Comparison of ENCODE assay signal across 8 cellular contexts in genomic region chr7:130896051-130896881, GRCh38.
DNase-seq lines count a peak whose midpoint lies in the region; ATAC-seq and TF ChIP-seq lines count a peak whose summit lies in the region.

No MANE protein-coding gene starts in this region.

- peak in 1 of 2 donors; percentile 61 for DNase-seq in cardiac muscle cell (ENCODE audit: low read depth in 1 of 2, low spot score in 1 of 2)
- no peak for DNase-seq in cardiac septum (ENCODE audit: low spot score)
- DNase-seq in activated CD8-positive, alpha-beta memory T cell treated with anti-CD3 and anti-CD28 coated beads, Interleukin-2, amount 10 ng/mL, durations not matched to agents 7 days and 5 days = no peak
- DNase-seq in upper lobe of right lung = no peak
- DNase-seq in occipital lobe (lab: John Stamatoyannopoulos, UW) = no peak
- no peak for DNase-seq in dedifferentiated amniotic fluid mesenchymal stem cell (ENCODE audit: extremely low spot score)

- H3K4me1 ChIP-seq in cardiac muscle cell (ENCODE audit: low read depth) (no peaks in the 10 kb centered on the region), iPS-15b (ENCODE audit: control insufficient read depth, insufficient read depth, low read length) (peaks cover 23% of the 10 kb centered on the region), upper lobe of right lung (peaks cover 74% of the 10 kb centered on the region)

- CTCF ChIA-PET in activated CD8-positive, alpha-beta memory T cell treated with anti-CD3 and anti-CD28 coated beads, Interleukin-2, amount 10 ng/mL, durations not matched to agents 7 days and 5 days (lab: Charles Lee) = interaction anchor here (0.6 to 4.9 kb wide), 56 partner anchors 8 to 551 kb away, joined by 3 to 53 read pairs (median 6); no protein-coding TSS in a partner anchor

- H3K9ac ChIP-seq in iPS-15b (ENCODE audit: low read depth, low read length) = peak overlapping the region; percentile 49

- H3K9me3 Mint-ChIP-seq in activated CD8-positive, alpha-beta memory T cell treated with anti-CD3 and anti-CD28 coated beads, Interleukin-2, amount 10 ng/mL, durations not matched to agents 7 days and 5 days (ENCODE audit: low read depth) = no peaks in the 10 kb centered on the region

- TF ChIP-seq CTCF in cardiac muscle cell (IDR thresholded peaks at IDR 0.05; ENCODE audit: low read depth, low read length) = peak; percentile 52
- TF ChIP-seq CTCF in upper lobe of right lung (IDR thresholded peaks at IDR 0.05) = no peak

- ATAC-seq in activated CD8-positive, alpha-beta memory T cell treated with anti-CD3 and anti-CD28 coated beads, Interleukin-2, amount 10 ng/mL, durations not matched to agents 7 days and 5 days = no peak
- ATAC-seq in upper lobe of right lung (no peak), GM19324 (IDR thresholded peaks at IDR 0.05; ENCODE audit: low FRiP score, unreplicated experiment) (no peak)

- H3K4me3 Mint-ChIP-seq in activated CD8-positive, alpha-beta memory T cell treated with anti-CD3 and anti-CD28 coated beads, Interleukin-2, amount 10 ng/mL, durations not matched to agents 7 days and 5 days = no peak overlapping the region

- no peak overlapping the region for H3K27ac ChIP-seq in cardiac muscle cell
- H3K27ac ChIP-seq in upper lobe of right lung = peak overlapping the region; percentile 37

- H3K4me3 ChIP-seq in cardiac muscle cell = no peak overlapping the region
- no peak overlapping the region for H3K4me3 ChIP-seq in iPS-15b (ENCODE audit: low read depth, low read length)
- H3K4me3 ChIP-seq in upper lobe of right lung = no peak overlapping the region

- no peaks in the 10 kb centered on the region for H3K27me3 Mint-ChIP-seq in activated CD8-positive, alpha-beta memory T cell treated with anti-CD3 and anti-CD28 coated beads, Interleukin-2, amount 10 ng/mL, durations not matched to agents 7 days and 5 days

- H3K36me3 ChIP-seq in cardiac muscle cell (no peaks in the 10 kb centered on the region), iPS-15b (ENCODE audit: control insufficient read depth, insufficient read depth, low read length) (no peaks in the 10 kb centered on the region), upper lobe of right lung (peaks cover 56% of the 10 kb centered on the region)

- no peaks in the 10 kb centered on the region for H3K27me3 ChIP-seq in cardiac muscle cell
- H3K27me3 ChIP-seq in iPS-15b (ENCODE audit: control insufficient read depth, insufficient read depth, low read length) = no peaks in the 10 kb centered on the region
- no peaks in the 10 kb centered on the region for H3K27me3 ChIP-seq in upper lobe of right lung

- H3K36me3 Mint-ChIP-seq in activated CD8-positive, alpha-beta memory T cell treated with anti-CD3 and anti-CD28 coated beads, Interleukin-2, amount 10 ng/mL, durations not matched to agents 7 days and 5 days = peaks cover 53% of the 10 kb centered on the region

- H3K27ac Mint-ChIP-seq in activated CD8-positive, alpha-beta memory T cell treated with anti-CD3 and anti-CD28 coated beads, Interleukin-2, amount 10 ng/mL, durations not matched to agents 7 days and 5 days = peak overlapping the region; percentile 74

- H3K9me3 ChIP-seq in cardiac muscle cell (ENCODE audit: low read depth) = no peaks in the 10 kb centered on the region
- no peaks in the 10 kb centered on the region for H3K9me3 ChIP-seq in iPS-15b (ENCODE audit: control insufficient read depth, insufficient read depth, low read length)
- no peaks in the 10 kb centered on the region for H3K9me3 ChIP-seq in upper lobe of right lung

- intact Hi-C loops in cardiac septum (cut with DNase I) (loop anchor here (2.0 to 10.0 kb wide), 3 partner anchors 113 to 409 kb away; no protein-coding TSS in a partner anchor), upper lobe of right lung (cut with DNase I) (loop anchor here (10.0 kb wide), 1 partner anchor 119 kb away; no protein-coding TSS in a partner anchor)

- peaks cover 75% of the 10 kb centered on the region for H3K4me1 Mint-ChIP-seq in activated CD8-positive, alpha-beta memory T cell treated with anti-CD3 and anti-CD28 coated beads, Interleukin-2, amount 10 ng/mL, durations not matched to agents 7 days and 5 days
